In the genomic region with DNA sequence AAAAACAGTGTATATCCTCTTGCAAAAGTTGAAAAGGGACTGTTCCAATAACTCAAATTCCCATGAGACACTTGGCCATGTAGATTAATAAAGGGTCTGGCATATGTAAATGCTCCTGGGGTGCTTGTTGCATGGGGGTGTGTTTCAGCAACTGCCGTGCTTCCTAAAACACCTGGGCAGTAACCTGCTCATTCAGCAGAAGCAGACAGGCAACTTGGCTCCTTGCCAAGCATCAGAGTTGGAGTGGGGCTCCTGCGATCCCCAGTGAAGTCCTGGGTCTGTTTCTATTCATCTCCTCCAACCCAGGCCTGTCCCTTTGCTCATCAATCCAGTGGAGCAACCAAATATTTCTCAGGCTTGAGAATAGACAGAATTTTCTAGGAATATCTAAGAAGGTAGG, we compare ENCODE assay signal across 1 cellular context.
TF ChIP-seq lines count a peak whose summit lies in the region.

No MANE protein-coding gene starts in this region.

TF ChIP-seq in SK-N-SH treated with all-trans-retinoic acid at 6 μM for 48 hours, 23 proteins besides CTCF, POLR2A, EP300 and RAD21 (continued from another document):
- TF ChIP-seq TSHZ2 (CRISPR knock-in tag; IDR thresholded peaks at IDR 0.05) (no peak), ZFP30 (CRISPR knock-in tag; IDR thresholded peaks at IDR 0.05) (no peak), OSR1 (CRISPR knock-in tag; IDR thresholded peaks at IDR 0.05) (no peak), TOX (CRISPR knock-in tag; IDR thresholded peaks at IDR 0.05; ENCODE audit: borderline replicate concordance) (no peak), ZNF565 (CRISPR knock-in tag; conservative IDR thresholded peaks at IDR 0.05; ENCODE audit: low read depth) (no peak), POU6F1 (CRISPR knock-in tag; IDR thresholded peaks at IDR 0.05; ENCODE audit: borderline replicate concordance, low read depth) (no peak), ZNF70 (CRISPR knock-in tag; IDR thresholded peaks at IDR 0.05) (no peak), ESRRG (CRISPR knock-in tag; IDR thresholded peaks at IDR 0.05) (no peak), CREB5 (CRISPR knock-in tag; IDR thresholded peaks at IDR 0.05; ENCODE audit: low read depth) (no peak), CSDC2 (CRISPR knock-in tag; IDR thresholded peaks at IDR 0.05) (no peak), ISL1 (CRISPR knock-in tag; IDR thresholded peaks at IDR 0.05) (no peak), RARB (CRISPR knock-in tag; IDR thresholded peaks at IDR 0.05) (no peak)
